ENCODE assay signal across 9 cellular contexts in the genomic region with DNA sequence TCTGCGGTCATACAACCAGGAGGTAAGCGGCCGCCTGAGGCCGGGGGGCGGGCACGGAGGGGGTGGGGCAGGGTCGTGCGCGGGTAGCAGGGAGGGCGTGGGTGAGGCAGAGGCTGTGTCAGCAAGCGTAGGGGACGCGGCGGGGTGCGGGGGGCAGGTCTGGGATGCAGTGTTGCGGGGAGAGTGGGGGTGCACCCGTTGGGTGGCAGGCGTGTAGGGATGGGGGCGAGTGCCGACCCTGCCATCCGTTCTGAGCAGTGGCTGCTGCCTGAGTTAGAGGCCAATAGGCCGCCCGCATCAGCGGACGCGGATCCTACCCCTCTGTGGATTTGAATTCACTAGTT. TPM values are rescaled to one million over a fixed set of nuclear protein-coding genes. Genes with fewer than 3 reads are reported as not detected.
DNase-seq lines count a peak whose midpoint lies in the region; ATAC-seq, FAIRE-seq and TF ChIP-seq lines count a peak whose summit lies in the region.
"Had no signal": no experiment of that assay in that cellular context is flagged by ENCODE, and none has a peak within 500 bp of the region (broad histone marks: within the 10 kb centered on the region; RNA-seq: fewer than 3 reads in every experiment).

No MANE protein-coding gene starts in this region.

- ATAC-seq in HG02623 (IDR thresholded peaks at IDR 0.05; ENCODE audit: unreplicated experiment) (no peak), HG03196 (IDR thresholded peaks at IDR 0.05; ENCODE audit: unreplicated experiment) (no peak)

- peaks cover 17 to 44% of the 10 kb centered on the region in 2 donors for H3K4me1 ChIP-seq in ascending aorta
- peaks cover 17 to 40% of the 10 kb centered on the region in 2 donors for H3K4me1 ChIP-seq in kidney (ENCODE audit: control insufficient read depth in 1 of 2, insufficient read depth in 1 of 2, low read depth in 1 of 2, low read length in 2 of 2)
- H3K4me1 ChIP-seq in thymus (ENCODE audit: control insufficient read depth, insufficient read depth, low read length), result peaks cover 24% of the 10 kb centered on the region

- peak overlapping the region; percentile 100 for H3K27ac Mint-ChIP-seq in activated CD4-positive, alpha-beta T cell treated with anti-CD3 and anti-CD28 coated beads, Interleukin-2, amount 10 ng/mL, durations not matched to agents 24 days and 14 days

- peaks cover 17% of the 10 kb centered on the region for H3K4me1 Mint-ChIP-seq in activated CD4-positive, alpha-beta T cell treated with anti-CD3 and anti-CD28 coated beads, Interleukin-2, amount 10 ng/mL, durations not matched to agents 24 days and 14 days

- H3K36me3 Mint-ChIP-seq in activated CD4-positive, alpha-beta T cell treated with anti-CD3 and anti-CD28 coated beads, Interleukin-2, amount 10 ng/mL, durations not matched to agents 24 days and 14 days (ENCODE audit: low read depth), result peaks cover 69% of the 10 kb centered on the region

- no peak for DNase-seq in activated CD4-positive, alpha-beta T cell treated with anti-CD3 and anti-CD28 coated beads, Interleukin-2, amount 10 ng/mL, durations not matched to agents 24 days and 14 days
- DNase-seq in activated CD4-positive, alpha-beta T cell treated with anti-CD3 and anti-CD28 coated beads for 48 hours, result no peak
- peak in 1 of 2 donors; percentile 70 for DNase-seq in ascending aorta (ENCODE audit: low spot score in 2 of 2)
- peak; percentile 88 for DNase-seq in kidney
- DNase-seq in COLO829 (ENCODE audit: low spot score), result no peak

- TF ChIP-seq CTCF in ascending aorta (IDR thresholded peaks at IDR 0.05) (no peak), kidney (IDR thresholded peaks at IDR 0.05; ENCODE audit: borderline replicate concordance, extremely low read depth, insufficient read depth) (no peak)

- H3K4me3 ChIP-seq in ascending aorta (peak overlapping the region; percentile 88 to 99), kidney (ENCODE audit: low read length in 2 of 2) (peak overlapping the region; percentile 67 to 88), thymus (ENCODE audit: low read length) (peak overlapping the region; percentile 87)

- no peak for FAIRE-seq in kidney (lab: Jason Lieb, UNC)

- H3K9me3 ChIP-seq in ascending aorta (no peaks in the 10 kb centered on the region), kidney (ENCODE audit: control insufficient read depth in 1 of 2, low read length in 2 of 2) (no peaks in the 10 kb centered on the region), thymus (ENCODE audit: control insufficient read depth) (no peaks in the 10 kb centered on the region)

- H3K4me3 Mint-ChIP-seq in activated CD4-positive, alpha-beta T cell treated with anti-CD3 and anti-CD28 coated beads, Interleukin-2, amount 10 ng/mL, durations not matched to agents 24 days and 14 days, result peak overlapping the region; percentile 98

- H3K9ac ChIP-seq in kidney (ENCODE audit: low read length in 2 of 2), result peak overlapping the region; percentile 68 to 74

- H3K36me3 ChIP-seq in ascending aorta (peaks cover 52 to 63% of the 10 kb centered on the region in 2 donors), kidney (ENCODE audit: control insufficient read depth in 1 of 2, insufficient read depth in 2 of 2, low read length in 2 of 2) (peaks cover 49 to 54% of the 10 kb centered on the region in 2 donors), thymus (ENCODE audit: control insufficient read depth, insufficient read depth) (peaks cover 58% of the 10 kb centered on the region)

- peak overlapping the region; percentile 99 for H3K27ac ChIP-seq in ascending aorta
- peak overlapping the region; percentile 26 to 97 for H3K27ac ChIP-seq in kidney (ENCODE audit: low read depth in 2 of 2, low read length in 2 of 2)
- H3K27ac ChIP-seq in thymus (ENCODE audit: low read depth), result peak overlapping the region; percentile 66

- H3K27me3 Mint-ChIP-seq in activated CD4-positive, alpha-beta T cell treated with anti-CD3 and anti-CD28 coated beads, Interleukin-2, amount 10 ng/mL, durations not matched to agents 24 days and 14 days, result no peaks in the 10 kb centered on the region

- intact Hi-C loops in activated CD4-positive, alpha-beta T cell treated with anti-CD3 and anti-CD28 coated beads, Interleukin-2, amount 10 ng/mL, durations not matched to agents 24 days and 14 days (cut with micrococcal nuclease), result loop anchor here (1.0 to 5.0 kb wide), 3 partner anchors 103 to 208 kb away; no protein-coding TSS in a partner anchor
- intact Hi-C loops in ascending aorta (cut with DNase I), result loop anchor here (5.0 kb wide), 2 partner anchors 98 to 243 kb away; partner anchors contain the start of genes IFITM2 and PTDSS2
- intact Hi-C loops in kidney (cut with DNase I), result no loop called here

- under 1% methylated on average over 26 of the region's 26 CpGs for WGBS in thymus

- H3K27me3 ChIP-seq in ascending aorta, result no peaks in the 10 kb centered on the region
- no peaks in the 10 kb centered on the region for H3K27me3 ChIP-seq in thymus (ENCODE audit: control insufficient read depth, insufficient read depth)

- no peaks in the 10 kb centered on the region for H3K9me3 Mint-ChIP-seq in activated CD4-positive, alpha-beta T cell treated with anti-CD3 and anti-CD28 coated beads, Interleukin-2, amount 10 ng/mL, durations not matched to agents 24 days and 14 days

RNA-seq across cellular contexts. Expression of gene RIC8A, which starts 1.4 kb away (rescaled TPM):
- 118 and 128 TPM in 2 replicates for total RNA-seq in activated CD4-positive, alpha-beta T cell treated with anti-CD3 and anti-CD28 coated beads, Interleukin-2, amount 10 ng/mL, durations not matched to agents 24 days and 14 days
- total RNA-seq in ascending aorta (102 TPM), kidney (92.1 TPM)
- polyA plus RNA-seq in kidney (ENCODE audit: insufficient read depth, low read depth, low replicate concordance) (52.3 TPM), thymus (54.7 TPM)

RNA-seq across cellular contexts. Expression of gene BET1L, which starts 1.7 kb away (rescaled TPM):
- total RNA-seq in activated CD4-positive, alpha-beta T cell treated with anti-CD3 and anti-CD28 coated beads, Interleukin-2, amount 10 ng/mL, durations not matched to agents 24 days and 14 days, result 43.6 and 46.9 TPM in 2 replicates
- 42.3 TPM for total RNA-seq in ascending aorta
- 56.5 TPM for total RNA-seq in kidney
- 43.9 TPM for polyA plus RNA-seq in kidney (ENCODE audit: insufficient read depth, low read depth, low replicate concordance)
- polyA plus RNA-seq in thymus, result 27.7 TPM

RNA-seq across cellular contexts. Expression of gene SCGB1C1, which starts 16.0 kb away (rescaled TPM):
- not detected in 2 replicates for total RNA-seq in activated CD4-positive, alpha-beta T cell treated with anti-CD3 and anti-CD28 coated beads, Interleukin-2, amount 10 ng/mL, durations not matched to agents 24 days and 14 days
- total RNA-seq in ascending aorta, result not detected
- not detected for total RNA-seq in kidney
- not detected for polyA plus RNA-seq in kidney (ENCODE audit: insufficient read depth, low read depth, low replicate concordance)
- 0.34 TPM for polyA plus RNA-seq in thymus
- total RNA-seq: Daoy had no signal

RNA-seq across cellular contexts. Expression of gene SIRT3, which starts 27.3 kb away (rescaled TPM):
- 16.5 and 17.6 TPM in 2 replicates for total RNA-seq in activated CD4-positive, alpha-beta T cell treated with anti-CD3 and anti-CD28 coated beads, Interleukin-2, amount 10 ng/mL, durations not matched to agents 24 days and 14 days
- total RNA-seq in ascending aorta (69.9 TPM), kidney (28.3 TPM)
- polyA plus RNA-seq in kidney (ENCODE audit: insufficient read depth, low read depth, low replicate concordance) (28.7 TPM), thymus (38.3 TPM)

RNA-seq across cellular contexts. Expression of gene PSMD13, which starts 27.9 kb away (rescaled TPM):
- 272 and 275 TPM in 2 replicates for total RNA-seq in activated CD4-positive, alpha-beta T cell treated with anti-CD3 and anti-CD28 coated beads, Interleukin-2, amount 10 ng/mL, durations not matched to agents 24 days and 14 days
- total RNA-seq in ascending aorta, result 50.2 TPM
- 87.7 TPM for total RNA-seq in kidney
- polyA plus RNA-seq in kidney (ENCODE audit: insufficient read depth, low read depth, low replicate concordance), result 115 TPM
- 192 TPM for polyA plus RNA-seq in thymus
